1 cellular context compared by ENCODE assay signal in the genomic region with DNA sequence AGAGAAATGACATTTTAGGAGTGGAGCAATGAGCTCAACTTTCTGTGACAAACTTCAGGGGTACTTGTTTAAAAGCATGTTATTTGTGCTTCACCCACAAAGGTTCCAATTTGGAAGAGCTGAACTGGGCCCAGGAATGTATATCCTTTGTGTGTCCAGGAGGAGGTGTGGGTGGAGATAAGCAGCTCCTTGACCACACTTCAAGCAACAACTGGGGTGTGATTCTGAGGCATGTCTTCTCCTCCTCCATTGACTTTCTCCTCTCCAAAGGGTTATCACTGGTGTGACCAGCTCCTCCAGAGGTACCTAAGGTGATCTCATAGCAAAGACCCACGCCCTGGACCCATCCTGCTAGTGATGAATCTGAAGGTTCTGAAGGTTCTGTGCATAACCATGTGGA.
TF ChIP-seq lines count a peak whose summit lies in the region.

No MANE protein-coding gene starts in this region.

TF ChIP-seq in K562, 482 proteins besides CTCF, POLR2A, EP300 and RAD21 (continued from another document):
- TF ChIP-seq, protein P1, sequence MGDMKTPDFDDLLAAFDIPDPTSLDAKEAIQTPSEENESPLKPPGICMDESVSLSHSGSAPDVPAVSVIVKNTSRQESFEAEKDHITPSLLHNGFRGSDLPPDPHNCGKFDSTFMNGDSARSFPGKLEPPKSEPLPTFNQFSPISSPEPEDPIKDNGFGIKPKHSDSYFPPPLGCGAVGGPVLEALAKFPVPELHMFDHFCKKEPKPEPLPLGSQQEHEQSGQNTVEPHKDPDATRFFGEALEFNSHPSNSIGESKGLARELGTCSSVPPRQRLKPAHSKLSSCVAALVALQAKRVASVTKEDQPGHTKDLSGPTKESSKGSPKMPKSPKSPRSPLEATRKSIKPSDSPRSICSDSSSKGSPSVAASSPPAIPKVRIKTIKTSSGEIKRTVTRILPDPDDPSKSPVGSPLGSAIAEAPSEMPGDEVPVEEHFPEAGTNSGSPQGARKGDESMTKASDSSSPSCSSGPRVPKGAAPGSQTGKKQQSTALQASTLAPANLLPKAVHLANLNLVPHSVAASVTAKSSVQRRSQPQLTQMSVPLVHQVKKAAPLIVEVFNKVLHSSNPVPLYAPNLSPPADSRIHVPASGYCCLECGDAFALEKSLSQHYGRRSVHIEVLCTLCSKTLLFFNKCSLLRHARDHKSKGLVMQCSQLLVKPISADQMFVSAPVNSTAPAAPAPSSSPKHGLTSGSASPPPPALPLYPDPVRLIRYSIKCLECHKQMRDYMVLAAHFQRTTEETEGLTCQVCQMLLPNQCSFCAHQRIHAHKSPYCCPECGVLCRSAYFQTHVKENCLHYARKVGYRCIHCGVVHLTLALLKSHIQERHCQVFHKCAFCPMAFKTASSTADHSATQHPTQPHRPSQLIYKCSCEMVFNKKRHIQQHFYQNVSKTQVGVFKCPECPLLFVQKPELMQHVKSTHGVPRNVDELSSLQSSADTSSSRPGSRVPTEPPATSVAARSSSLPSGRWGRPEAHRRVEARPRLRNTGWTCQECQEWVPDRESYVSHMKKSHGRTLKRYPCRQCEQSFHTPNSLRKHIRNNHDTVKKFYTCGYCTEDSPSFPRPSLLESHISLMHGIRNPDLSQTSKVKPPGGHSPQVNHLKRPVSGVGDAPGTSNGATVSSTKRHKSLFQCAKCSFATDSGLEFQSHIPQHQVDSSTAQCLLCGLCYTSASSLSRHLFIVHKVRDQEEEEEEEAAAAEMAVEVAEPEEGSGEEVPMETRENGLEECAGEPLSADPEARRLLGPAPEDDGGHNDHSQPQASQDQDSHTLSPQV (IDR thresholded peaks at IDR 0.05) = peak; percentile 86
- TF ChIP-seq, protein P2, sequence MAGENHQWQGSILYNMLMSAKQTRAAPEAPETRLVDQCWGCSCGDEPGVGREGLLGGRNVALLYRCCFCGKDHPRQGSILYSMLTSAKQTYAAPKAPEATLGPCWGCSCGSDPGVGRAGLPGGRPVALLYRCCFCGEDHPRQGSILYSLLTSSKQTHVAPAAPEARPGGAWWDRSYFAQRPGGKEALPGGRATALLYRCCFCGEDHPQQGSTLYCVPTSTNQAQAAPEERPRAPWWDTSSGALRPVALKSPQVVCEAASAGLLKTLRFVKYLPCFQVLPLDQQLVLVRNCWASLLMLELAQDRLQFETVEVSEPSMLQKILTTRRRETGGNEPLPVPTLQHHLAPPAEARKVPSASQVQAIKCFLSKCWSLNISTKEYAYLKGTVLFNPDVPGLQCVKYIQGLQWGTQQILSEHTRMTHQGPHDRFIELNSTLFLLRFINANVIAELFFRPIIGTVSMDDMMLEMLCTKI (IDR thresholded peaks at IDR 0.05; ENCODE audit: partially characterized antibody) = no peak
- TF ChIP-seq TGIF2 (CRISPR knock-in tag; IDR thresholded peaks at IDR 0.05) = no peak
